In genomic region chr19:28603453-28603852, GRCh38 we compare ENCODE assay signal across 22 cellular contexts.
"Had no signal": no experiment of that assay in that cellular context is flagged by ENCODE, and none has a peak within 500 bp of the region (broad histone marks: within the 10 kb centered on the region; RNA-seq: fewer than 3 reads in every experiment).

No MANE protein-coding gene starts in this region.

- H3K27ac ChIP-seq: coronary artery, esophagus squamous epithelium, gastrocnemius medialis, neutrophil, ovary, prostate gland, right atrium auricular region, spleen, upper lobe of right lung had no signal

- H3K4me3 ChIP-seq: coronary artery, esophagus squamous epithelium, gastrocnemius medialis, ovary, prostate gland, right atrium auricular region, spleen, upper lobe of right lung had no signal

- H3K9me3 ChIP-seq: gastrocnemius medialis, ovary, prostate gland, right atrium auricular region, upper lobe of right lung had no signal

- H3K36me3 ChIP-seq: esophagus squamous epithelium, gastrocnemius medialis, neutrophil, ovary, prostate gland, right atrium auricular region, spleen, upper lobe of right lung had no signal

- H3K27me3 ChIP-seq: esophagus squamous epithelium, gastrocnemius medialis, neutrophil, ovary, right atrium auricular region, spleen, upper lobe of right lung had no signal

- DNase-seq: activated CD4-positive, alpha-beta T cell treated with anti-CD3 and anti-CD28 coated beads for 4 hours; activated CD4-positive, alpha-beta T cell treated with anti-CD3 and anti-CD28 coated beads, Interleukin-2, amount 50 U/mL, for 48 hours; activated CD4-positive, CD25-positive, alpha-beta regulatory T cell; activated naive CD4-positive, alpha-beta T cell treated with anti-CD3 and anti-CD28 coated beads for 36 hours; activated naive CD8-positive, alpha-beta T cell treated with anti-CD3 and anti-CD28 coated beads, Interleukin-2, amount 10 ng/mL, durations not matched to agents 7 days and 5 days; activated T-cell treated with anti-CD3 and anti-CD28 coated beads, Interleukin-2, amount 50 U/mL, for 48 hours; amniotic stem cell; endodermal cell; esophagus squamous epithelium; gastrocnemius medialis; hypothalamus; left colon; ovary; spleen; stimulated activated CD4-positive, alpha-beta T cell treated with anti-CD3 and anti-CD28 coated beads, Interleukin-4, amount 100 ng/mL, for 1 hour; stimulated activated naive CD8-positive, alpha-beta T cell treated with anti-CD3 and anti-CD28 coated beads, Interleukin-15, Interleukin-2, amounts not matched to agents 100 U/mL and 50 U/mL, for 24 hours; T1000; upper lobe of right lung had no signal

- H3K4me1 ChIP-seq: esophagus squamous epithelium, gastrocnemius medialis, prostate gland, right atrium auricular region, spleen, upper lobe of right lung had no signal

- ATAC-seq: gastrocnemius medialis; left colon; stimulated activated naive CD8-positive, alpha-beta T cell treated with anti-CD3 and anti-CD28 coated beads, Interleukin-15, Interleukin-2, amounts not matched to agents 100 U/mL and 50 U/mL, for 24 hours; upper lobe of right lung had no signal
